In genomic region chr10:73785721-73786511, GRCh38 we compare ENCODE assay signal across 8 cellular contexts. TPM values are rescaled to one million over a fixed set of nuclear protein-coding genes. Genes with fewer than 3 reads are reported as not detected.
DNase-seq lines count a peak whose midpoint lies in the region; ATAC-seq, FAIRE-seq and TF ChIP-seq lines count a peak whose summit lies in the region.

No MANE protein-coding gene starts in this region.

- peaks cover 47% of the 10 kb centered on the region for H3K4me1 Mint-ChIP-seq in chondrocyte (ENCODE audit: low read depth)
- H3K4me1 Mint-ChIP-seq in stimulated activated naive CD8-positive, alpha-beta T cell treated with anti-CD3 and anti-CD28 coated beads, Interleukin-15, Interleukin-2, amounts not matched to agents 100 ng/mL and 50 ng/mL, for 24 hours (ENCODE audit: low read depth) = peaks cover 52% of the 10 kb centered on the region

- H3K9me3 ChIP-seq in HepG2 (ENCODE audit: low read length) = no peaks in the 10 kb centered on the region

- H3K27me3 ChIP-seq in HepG2 (ENCODE audit: control insufficient read depth in 1 of 2, insufficient read depth in 2 of 2, low read length in 2 of 2) = no peaks in the 10 kb centered on the region; a peak in 1 of 5 replicates

- TF ChIP-seq POLR2A in HepG2 (IDR thresholded peaks at IDR 0.05; ENCODE audit: insufficient read depth in 1 of 2, low read depth in 2 of 2, low read length in 2 of 2) = 0 out of 4 replicates have a peak, but pooled peaks of 1 of the 2 experiments have one; percentile 8

- H3K4me3 Mint-ChIP-seq in chondrocyte (ENCODE audit: unreplicated experiment) = peak overlapping the region; percentile 99
- H3K4me3 Mint-ChIP-seq in stimulated activated naive CD8-positive, alpha-beta T cell treated with anti-CD3 and anti-CD28 coated beads, Interleukin-15, Interleukin-2, amounts not matched to agents 100 ng/mL and 50 ng/mL, for 24 hours = peak overlapping the region; percentile 96

- intact Hi-C loops in HepG2 (cut with micrococcal nuclease; ENCODE audit: unreplicated experiment) = no loop called here

- TF ChIP-seq CTCF in chondrocyte (IDR thresholded peaks at IDR 0.05) (no peak), HepG2 (CRISPR knock-in tag; IDR thresholded peaks at IDR 0.05) (no peak; the same call in 1 of the 2 replicates)

- no peak overlapping the region for H2AFZ ChIP-seq in HepG2 (ENCODE audit: low read length)

- TF ChIP-seq EP300 in HepG2 (IDR thresholded peaks at IDR 0.05; ENCODE audit: low read depth in 2 of 2, low read length in 2 of 2) (no peak), HepG2 (CRISPR knock-in tag; IDR thresholded peaks at IDR 0.05; ENCODE audit: borderline replicate concordance) (no peak; the same call in 1 of the 2 replicates)

- peaks cover 48% of the 10 kb centered on the region for H3K4me1 ChIP-seq in HepG2 (ENCODE audit: insufficient read depth, low read length)

- H4K20me1 ChIP-seq in HepG2 (ENCODE audit: insufficient read depth, low read length) = 0 out of 2 replicates have a peak, but pooled peaks cover 2% of the 10 kb centered on the region

- H3K79me2 ChIP-seq in HepG2 (ENCODE audit: insufficient read depth, low read length) = peaks cover 55% of the 10 kb centered on the region

- in situ Hi-C loops in ACHN (cut with HindIII; ENCODE audit: low pct_ligation_motif_present, low pct_unique_long_range_greater_than_20kb, low sequenced_read_pairs) (no loop called here), HepG2 (cut with HindIII; ENCODE audit: extremely low pct_ligation_motif_present, low pct_unique_long_range_greater_than_20kb) (no loop called here)

- CTCF ChIA-PET in HepG2 (lab: Yijun Ruan, JAX; ENCODE audit: low intra/inter-chr PET ratio, low total read pairs) = no interaction called here

- peak; percentile 58 for DNase-seq in ACHN
- peak; percentile 13 for DNase-seq in T-helper 22 cell (ENCODE audit: low read depth)
- no peak for DNase-seq in chondrocyte (ENCODE audit: low spot score)
- DNase-seq in HepG2 (ENCODE audit: low spot score) = no peak
- DNase-seq in NCI-H345 (lab: John Stamatoyannopoulos, UW) = no peak

- H3K27me3 Mint-ChIP-seq in chondrocyte (ENCODE audit: low read depth) = no peaks in the 10 kb centered on the region
- H3K27me3 Mint-ChIP-seq in stimulated activated naive CD8-positive, alpha-beta T cell treated with anti-CD3 and anti-CD28 coated beads, Interleukin-15, Interleukin-2, amounts not matched to agents 100 ng/mL and 50 ng/mL, for 24 hours = no peaks in the 10 kb centered on the region

- H3K36me3 Mint-ChIP-seq in chondrocyte (ENCODE audit: low read depth) = peaks cover 14% of the 10 kb centered on the region
- H3K36me3 Mint-ChIP-seq in stimulated activated naive CD8-positive, alpha-beta T cell treated with anti-CD3 and anti-CD28 coated beads, Interleukin-15, Interleukin-2, amounts not matched to agents 100 ng/mL and 50 ng/mL, for 24 hours (ENCODE audit: low read depth) = peaks cover 23% of the 10 kb centered on the region

- no peak for FAIRE-seq in HepG2 (lab: Jason Lieb, UNC)

- H3K4me3 ChIP-seq in HepG2 (replicated peaks in 1 of 3; ENCODE audit: insufficient read depth in 1 of 3, low read depth in 2 of 3, low read length in 3 of 3) = peak overlapping the region; percentile 75 to 95 (median 90)

- peak overlapping the region; percentile 99 for H3K27ac Mint-ChIP-seq in chondrocyte (ENCODE audit: unreplicated experiment)
- peak overlapping the region; percentile 96 for H3K27ac Mint-ChIP-seq in stimulated activated naive CD8-positive, alpha-beta T cell treated with anti-CD3 and anti-CD28 coated beads, Interleukin-15, Interleukin-2, amounts not matched to agents 100 ng/mL and 50 ng/mL, for 24 hours

- peak overlapping the region; percentile 70 for H3K27ac ChIP-seq in HepG2 (ENCODE audit: extremely low read length, insufficient read depth, low read length)

- peak overlapping the region; percentile 75 for H3K9ac ChIP-seq in HepG2 (ENCODE audit: insufficient read depth, low read depth, low read length)

- POLR2A ChIA-PET in HepG2 (lab: Yijun Ruan, JAX) = interaction anchor here (0.9 to 3.7 kb wide), 11 partner anchors 13 to 290 kb away, joined by 3 to 16 read pairs (median 5); partner anchors contain the start of gene PPP3CB

- no TSS peak for BruUV-seq in HepG2 (replicated peaks; lab: Mats Ljungman, UMichigan)

- WGBS in HepG2 (ENCODE audit: low lambda C conversion rate) = under 1% methylated on average over 25 of the region's 54 CpGs

- TF ChIP-seq RAD21 in HepG2 (CRISPR knock-in tag; IDR thresholded peaks at IDR 0.05) = no peak

- H3K9me3 Mint-ChIP-seq in chondrocyte (ENCODE audit: low read depth) = no peaks in the 10 kb centered on the region
- no peaks in the 10 kb centered on the region for H3K9me3 Mint-ChIP-seq in stimulated activated naive CD8-positive, alpha-beta T cell treated with anti-CD3 and anti-CD28 coated beads, Interleukin-15, Interleukin-2, amounts not matched to agents 100 ng/mL and 50 ng/mL, for 24 hours

- peaks cover 8 to 18% of the 10 kb centered on the region in 2 experiments; a peak in 4 of 5 replicates for H3K36me3 ChIP-seq in HepG2 (replicated peaks in 1 of 2; ENCODE audit: control insufficient read depth in 1 of 2, insufficient read depth in 2 of 2, low read length in 2 of 2)

- H3K4me2 ChIP-seq in HepG2 (ENCODE audit: low read depth, low read length) = peak overlapping the region; percentile 63

- ATAC-seq in GM18907 (IDR thresholded peaks at IDR 0.05; ENCODE audit: unreplicated experiment) (peak; percentile 24), HG03439 (IDR thresholded peaks at IDR 0.05; ENCODE audit: unreplicated experiment) (peak; percentile 25), HepG2 (peak; percentile 48)

RNA-seq across cellular contexts. Expression of gene ZSWIM8, which starts 0.5 kb away (rescaled TPM):
- total RNA-seq in chondrocyte (102 to 124 TPM (median 117 TPM) in 3 replicates), HepG2 (2016; rRNA removed; fragmentation: Illumina TruSeq; extraction: Trizol) (21.0 and 39.9 TPM in 2 replicates)
- 5.7 and 8.2 TPM in 2 replicates for total RNA-seq in HepG2 (2016; cell fraction: cytosol; rRNA removed; fragmentation: Illumina TruSeq; extraction: Trizol; ENCODE audit: low read depth)
- total RNA-seq in HepG2 (2016; cell fraction: insoluble cytoplasmic fraction; rRNA removed; fragmentation: Illumina TruSeq; extraction: Trizol) = 13.7 and 36.6 TPM in 2 replicates
- 9.3 and 11.2 TPM in 2 replicates for total RNA-seq in HepG2 (2016; cell fraction: membrane; rRNA removed; fragmentation: Illumina TruSeq; extraction: Trizol)
- total RNA-seq in HepG2 (2016; cell fraction: nucleus; rRNA removed; fragmentation: Illumina TruSeq; extraction: Trizol) = 35.4 and 47.5 TPM in 2 replicates
- 98.2 and 142 TPM in 2 replicates for polyA plus RNA-seq in HepG2 (2011; rRNA removed)
- 41.1 and 57.3 TPM in 2 replicates for polyA plus RNA-seq in HepG2 (2011; cell fraction: cytosol; rRNA removed)
- 505 and 598 TPM in 2 replicates for polyA plus RNA-seq in HepG2 (2011; cell fraction: nucleus; rRNA removed)
- polyA plus RNA-seq in HepG2 (2012) = 43.3 and 58.7 TPM in 2 replicates
- polyA plus RNA-seq in HepG2 (2016; cell fraction: cytosol; fragmentation: Illumina TruSeq; extraction: Trizol; ENCODE audit: low read depth) = 3.7 and 6.8 TPM in 2 replicates
- polyA plus RNA-seq in HepG2 (2016; cell fraction: insoluble cytoplasmic fraction; fragmentation: Illumina TruSeq; extraction: Trizol; ENCODE audit: low read depth) = 21.2 and 30.3 TPM in 2 replicates
- polyA plus RNA-seq in HepG2 (2016; cell fraction: membrane; fragmentation: Illumina TruSeq; extraction: Trizol; ENCODE audit: low read depth) = 6.6 and 11.5 TPM in 2 replicates
- 118 and 128 TPM in 2 replicates for polyA plus RNA-seq in HepG2 (2016; cell fraction: nucleus; fragmentation: Illumina TruSeq; extraction: Trizol; ENCODE audit: insufficient read depth, low read depth)
- 83.5 and 181 TPM in 2 replicates for polyA minus RNA-seq in HepG2 (2011; rRNA and poly(A)+ RNA removed; ENCODE audit: low replicate concordance)
- polyA minus RNA-seq in HepG2 (2011; cell fraction: cytosol; rRNA and poly(A)+ RNA removed) = 31.5 and 36.5 TPM in 2 replicates
- 64.2 and 73.5 TPM in 2 replicates for polyA minus RNA-seq in HepG2 (2011; cell fraction: nucleus; rRNA and poly(A)+ RNA removed)

RNA-seq across cellular contexts. Expression of gene CHCHD1, which starts 4.1 kb away (rescaled TPM):
- total RNA-seq in chondrocyte = 14.8 to 27.5 TPM (median 17.4 TPM) in 3 replicates
- total RNA-seq in HepG2 (2016; rRNA removed; fragmentation: Illumina TruSeq; extraction: Trizol) = 71.2 and 91.7 TPM in 2 replicates
- total RNA-seq in HepG2 (2016; cell fraction: cytosol; rRNA removed; fragmentation: Illumina TruSeq; extraction: Trizol; ENCODE audit: low read depth) = 16.2 and 16.7 TPM in 2 replicates
- 69.8 and 94.8 TPM in 2 replicates for total RNA-seq in HepG2 (2016; cell fraction: insoluble cytoplasmic fraction; rRNA removed; fragmentation: Illumina TruSeq; extraction: Trizol)
- total RNA-seq in HepG2 (2016; cell fraction: membrane; rRNA removed; fragmentation: Illumina TruSeq; extraction: Trizol) = 32.5 and 34.2 TPM in 2 replicates
- 30.4 and 32.6 TPM in 2 replicates for total RNA-seq in HepG2 (2016; cell fraction: nucleus; rRNA removed; fragmentation: Illumina TruSeq; extraction: Trizol)
- 30.6 and 36.9 TPM in 2 replicates for polyA plus RNA-seq in HepG2 (2011; rRNA removed)
- polyA plus RNA-seq in HepG2 (2011; cell fraction: cytosol; rRNA removed) = 35.1 and 36.6 TPM in 2 replicates
- polyA plus RNA-seq in HepG2 (2011; cell fraction: nucleus; rRNA removed) = 8.8 and 9.9 TPM in 2 replicates
- polyA plus RNA-seq in HepG2 (2012) = 40.1 and 41.3 TPM in 2 replicates
- polyA plus RNA-seq in HepG2 (2016; cell fraction: cytosol; fragmentation: Illumina TruSeq; extraction: Trizol; ENCODE audit: low read depth) = 16.6 and 17.9 TPM in 2 replicates
- 90.2 and 95.1 TPM in 2 replicates for polyA plus RNA-seq in HepG2 (2016; cell fraction: insoluble cytoplasmic fraction; fragmentation: Illumina TruSeq; extraction: Trizol; ENCODE audit: low read depth)
- 27.2 and 27.4 TPM in 2 replicates for polyA plus RNA-seq in HepG2 (2016; cell fraction: membrane; fragmentation: Illumina TruSeq; extraction: Trizol; ENCODE audit: low read depth)
- 45.9 and 52.1 TPM in 2 replicates for polyA plus RNA-seq in HepG2 (2016; cell fraction: nucleus; fragmentation: Illumina TruSeq; extraction: Trizol; ENCODE audit: insufficient read depth, low read depth)
- 5.0 and 8.3 TPM in 2 replicates for polyA minus RNA-seq in HepG2 (2011; rRNA and poly(A)+ RNA removed; ENCODE audit: low replicate concordance)
- 5.5 TPM in 2 replicates for polyA minus RNA-seq in HepG2 (2011; cell fraction: cytosol; rRNA and poly(A)+ RNA removed)
- 7.7 and 9.1 TPM in 2 replicates for polyA minus RNA-seq in HepG2 (2011; cell fraction: nucleus; rRNA and poly(A)+ RNA removed)

RNA-seq across cellular contexts. Expression of gene NDST2, which starts 25.5 kb away (rescaled TPM):
- total RNA-seq in chondrocyte (24.4 to 29.0 TPM (median 27.3 TPM) in 3 replicates), HepG2 (2016; rRNA removed; fragmentation: Illumina TruSeq; extraction: Trizol) (5.6 and 10.7 TPM in 2 replicates)
- total RNA-seq in HepG2 (2016; cell fraction: cytosol; rRNA removed; fragmentation: Illumina TruSeq; extraction: Trizol; ENCODE audit: low read depth) = 16.0 and 17.7 TPM in 2 replicates
- 5.8 and 12.0 TPM in 2 replicates for total RNA-seq in HepG2 (2016; cell fraction: insoluble cytoplasmic fraction; rRNA removed; fragmentation: Illumina TruSeq; extraction: Trizol)
- 14.8 and 15.7 TPM in 2 replicates for total RNA-seq in HepG2 (2016; cell fraction: membrane; rRNA removed; fragmentation: Illumina TruSeq; extraction: Trizol)
- 12.9 and 13.7 TPM in 2 replicates for total RNA-seq in HepG2 (2016; cell fraction: nucleus; rRNA removed; fragmentation: Illumina TruSeq; extraction: Trizol)
- polyA plus RNA-seq in HepG2 (2011; rRNA removed) = 25.5 and 30.1 TPM in 2 replicates
- 15.0 and 15.4 TPM in 2 replicates for polyA plus RNA-seq in HepG2 (2011; cell fraction: cytosol; rRNA removed)
- 56.8 and 69.5 TPM in 2 replicates for polyA plus RNA-seq in HepG2 (2011; cell fraction: nucleus; rRNA removed)
- polyA plus RNA-seq in HepG2 (2012) = 12.6 and 13.9 TPM in 2 replicates
- polyA plus RNA-seq in HepG2 (2016; cell fraction: cytosol; fragmentation: Illumina TruSeq; extraction: Trizol; ENCODE audit: low read depth) = 16.0 and 16.1 TPM in 2 replicates
- 6.2 and 6.4 TPM in 2 replicates for polyA plus RNA-seq in HepG2 (2016; cell fraction: insoluble cytoplasmic fraction; fragmentation: Illumina TruSeq; extraction: Trizol; ENCODE audit: low read depth)
- polyA plus RNA-seq in HepG2 (2016; cell fraction: membrane; fragmentation: Illumina TruSeq; extraction: Trizol; ENCODE audit: low read depth) = 9.1 and 12.0 TPM in 2 replicates
- polyA plus RNA-seq in HepG2 (2016; cell fraction: nucleus; fragmentation: Illumina TruSeq; extraction: Trizol; ENCODE audit: insufficient read depth, low read depth) = 24.6 and 30.8 TPM in 2 replicates
- 20.2 and 41.2 TPM in 2 replicates for polyA minus RNA-seq in HepG2 (2011; rRNA and poly(A)+ RNA removed; ENCODE audit: low replicate concordance)
- polyA minus RNA-seq in HepG2 (2011; cell fraction: cytosol; rRNA and poly(A)+ RNA removed) = 10.4 and 10.5 TPM in 2 replicates
- polyA minus RNA-seq in HepG2 (2011; cell fraction: nucleus; rRNA and poly(A)+ RNA removed) = 55.5 and 70.7 TPM in 2 replicates

RNA-seq across cellular contexts. Expression of gene SEC24C, which starts 41.7 kb away (rescaled TPM):
- total RNA-seq in chondrocyte (54.0 to 69.1 TPM (median 55.6 TPM) in 3 replicates), HepG2 (2016; rRNA removed; fragmentation: Illumina TruSeq; extraction: Trizol) (63.1 and 66.5 TPM in 2 replicates)
- total RNA-seq in HepG2 (2016; cell fraction: cytosol; rRNA removed; fragmentation: Illumina TruSeq; extraction: Trizol; ENCODE audit: low read depth) = 5.7 and 6.6 TPM in 2 replicates
- 57.3 and 62.0 TPM in 2 replicates for total RNA-seq in HepG2 (2016; cell fraction: insoluble cytoplasmic fraction; rRNA removed; fragmentation: Illumina TruSeq; extraction: Trizol)
- total RNA-seq in HepG2 (2016; cell fraction: membrane; rRNA removed; fragmentation: Illumina TruSeq; extraction: Trizol) = 19.5 and 20.7 TPM in 2 replicates
- total RNA-seq in HepG2 (2016; cell fraction: nucleus; rRNA removed; fragmentation: Illumina TruSeq; extraction: Trizol) = 36.4 and 38.8 TPM in 2 replicates
- 66.4 and 74.3 TPM in 2 replicates for polyA plus RNA-seq in HepG2 (2011; rRNA removed)
- polyA plus RNA-seq in HepG2 (2011; cell fraction: cytosol; rRNA removed) = 40.0 and 44.0 TPM in 2 replicates
- 134 and 139 TPM in 2 replicates for polyA plus RNA-seq in HepG2 (2011; cell fraction: nucleus; rRNA removed)
- 42.2 and 45.9 TPM in 2 replicates for polyA plus RNA-seq in HepG2 (2012)
- polyA plus RNA-seq in HepG2 (2016; cell fraction: cytosol; fragmentation: Illumina TruSeq; extraction: Trizol; ENCODE audit: low read depth) = 3.5 and 3.8 TPM in 2 replicates
- 45.3 and 53.1 TPM in 2 replicates for polyA plus RNA-seq in HepG2 (2016; cell fraction: insoluble cytoplasmic fraction; fragmentation: Illumina TruSeq; extraction: Trizol; ENCODE audit: low read depth)
- polyA plus RNA-seq in HepG2 (2016; cell fraction: membrane; fragmentation: Illumina TruSeq; extraction: Trizol; ENCODE audit: low read depth) = 8.7 and 10.2 TPM in 2 replicates
- 60.4 and 69.2 TPM in 2 replicates for polyA plus RNA-seq in HepG2 (2016; cell fraction: nucleus; fragmentation: Illumina TruSeq; extraction: Trizol; ENCODE audit: insufficient read depth, low read depth)
- 140 and 157 TPM in 2 replicates for polyA minus RNA-seq in HepG2 (2011; rRNA and poly(A)+ RNA removed; ENCODE audit: low replicate concordance)
- polyA minus RNA-seq in HepG2 (2011; cell fraction: cytosol; rRNA and poly(A)+ RNA removed) = 50.5 and 52.3 TPM in 2 replicates
- polyA minus RNA-seq in HepG2 (2011; cell fraction: nucleus; rRNA and poly(A)+ RNA removed) = 40.4 and 42.8 TPM in 2 replicates

Comparison
In these comparisons a context has a peak if more than half of its experiments do, and no peak if none do; other contexts are left out.
1. DNase-seq: peak in ACHN (single experiment) and T-helper 22 cell (single experiment); none in chondrocyte (single experiment), HepG2 (single experiment) and NCI-H345 (single experiment).
2. Peak in every context shown above with its lines, with median percentiles within 50 percentile points of each other: ATAC-seq.